In the genomic region with DNA sequence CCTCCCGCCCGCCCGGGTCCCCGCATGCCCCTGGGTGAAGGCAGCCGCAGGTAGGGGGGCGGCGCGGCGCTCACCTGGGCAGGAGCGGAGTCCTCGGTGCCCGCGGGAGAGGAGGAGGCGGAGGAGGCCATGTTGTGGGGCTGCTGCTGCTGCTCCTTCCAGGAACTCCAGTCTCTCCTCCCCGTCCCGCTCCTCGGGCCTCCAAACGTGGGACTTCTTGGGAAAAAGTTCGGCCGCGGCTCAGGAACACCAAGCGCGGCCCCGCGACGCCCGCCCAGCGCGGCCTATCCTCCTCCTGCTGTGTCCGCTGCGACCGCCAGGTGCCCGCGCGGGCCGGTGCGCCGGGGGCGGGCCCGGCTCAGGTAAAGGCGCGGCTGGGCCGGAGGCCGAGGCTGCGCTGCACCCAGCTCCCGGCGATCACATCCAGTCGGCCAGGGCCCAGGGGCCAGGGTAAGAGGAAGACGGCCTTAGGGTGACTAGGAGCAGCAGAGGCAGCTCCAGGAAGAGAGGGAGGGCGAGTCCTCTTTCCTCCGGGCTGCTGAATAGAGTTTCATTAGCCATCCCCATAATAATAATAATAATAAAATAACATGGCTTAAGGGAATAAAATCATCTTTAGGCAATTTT, we compare ENCODE assay signal across 8 cellular contexts. TPM values are rescaled to one million over a fixed set of nuclear protein-coding genes. Genes with fewer than 3 reads are reported as not detected.
DNase-seq lines count a peak whose midpoint lies in the region; ATAC-seq and TF ChIP-seq lines count a peak whose summit lies in the region.

No MANE protein-coding gene starts in this region.

- no peaks in the 10 kb centered on the region for H3K79me1 ChIP-seq in IMR-90 (ENCODE audit: low read depth in 1 of 2, low read length in 2 of 2)

- H3K27ac Mint-ChIP-seq in endothelial cell (ENCODE audit: unreplicated experiment) = no peak overlapping the region
- H3K27ac Mint-ChIP-seq in naive thymus-derived CD4-positive, alpha-beta T cell = peak overlapping the region in 7 of 9 donors; percentile 33 to 98 (median 58)

- H2AFZ ChIP-seq in IMR-90 (replicated peaks; ENCODE audit: low read length, poor library complexity) = peak overlapping the region; percentile 74

- ATAC-seq in GM21390 (IDR thresholded peaks at IDR 0.05; ENCODE audit: unreplicated experiment) = peak; percentile 56
- ATAC-seq in IMR-90 (ENCODE audit: low read depth) = peak; percentile 70
- ATAC-seq in naive thymus-derived CD4-positive, alpha-beta T cell = peak; percentile 80
- peak; percentile 97 for ATAC-seq in upper lobe of right lung

- no peak overlapping the region for H2BK120ac ChIP-seq in IMR-90 (ENCODE audit: low read depth, low read length)

- no peak overlapping the region for H3K56ac ChIP-seq in IMR-90 (ENCODE audit: extremely low read depth, insufficient read depth, low read length)

- H3K4me1 ChIP-seq in IMR-90 (ENCODE audit: control insufficient read depth, insufficient read depth, low read length) (0 out of 2 replicates have a peak, but pooled peaks cover 2% of the 10 kb centered on the region), upper lobe of right lung (peaks cover 3% of the 10 kb centered on the region)
- peaks cover 17 to 35% of the 10 kb centered on the region in 2 donors for H3K4me1 ChIP-seq in naive thymus-derived CD4-positive, alpha-beta T cell (ENCODE audit: control insufficient read depth in 2 of 2, insufficient read depth in 2 of 2, low read length in 2 of 2)

- peaks cover 1% of the 10 kb centered on the region for H3K27me3 Mint-ChIP-seq in endothelial cell (ENCODE audit: unreplicated experiment)
- H3K27me3 Mint-ChIP-seq in naive thymus-derived CD4-positive, alpha-beta T cell = peaks cover 0 to 7% (median 2%) of the 10 kb centered on the region in 5 donors

- H2AK5ac ChIP-seq in IMR-90 (ENCODE audit: low read depth, low read length) = no peak overlapping the region

- peak overlapping the region; percentile 41 for H3K4me2 ChIP-seq in IMR-90 (ENCODE audit: low read depth, low read length)

- no peak for TF ChIP-seq POLR2A in IMR-90 (IDR thresholded peaks at IDR 0.05; ENCODE audit: low read depth, low read length)

- H4K8ac ChIP-seq in IMR-90 (ENCODE audit: low read depth in 2 of 2, low read length in 2 of 2) = no peak overlapping the region

- H3K4ac ChIP-seq in IMR-90 (ENCODE audit: low read depth, low read length) = no peak overlapping the region

- no peak overlapping the region for H3K18ac ChIP-seq in IMR-90 (ENCODE audit: low read depth, low read length)

- H2BK5ac ChIP-seq in IMR-90 (ENCODE audit: low read depth, low read length, poor library complexity, severe bottlenecking) = no peak overlapping the region

- H3K36me3 Mint-ChIP-seq in endothelial cell (ENCODE audit: low read depth, unreplicated experiment) = no peaks in the 10 kb centered on the region
- peaks cover 0 to 13% (median 0%) of the 10 kb centered on the region in 5 donors for H3K36me3 Mint-ChIP-seq in naive thymus-derived CD4-positive, alpha-beta T cell

- TF ChIP-seq RAD21 in IMR-90 (IDR thresholded peaks at IDR 0.05; ENCODE audit: low read length) = no peak

- H3K36me3 ChIP-seq in IMR-90 (ENCODE audit: control insufficient read depth, insufficient read depth, low read length) (no peaks in the 10 kb centered on the region), upper lobe of right lung (no peaks in the 10 kb centered on the region)
- peaks cover 0 to 6% (median 0%) of the 10 kb centered on the region in 3 experiments for H3K36me3 ChIP-seq in naive thymus-derived CD4-positive, alpha-beta T cell (ENCODE audit: control insufficient read depth in 2 of 3, insufficient read depth in 3 of 3, low read length in 3 of 3)

- no peak overlapping the region for H3K14ac ChIP-seq in IMR-90 (replicated peaks; ENCODE audit: low read depth, low read length)

- DNase-seq in DMS53 (lab: John Stamatoyannopoulos, UW) (peak; percentile 86), IMR-90 (no peak), endothelial cell (ENCODE audit: low spot score) (peak; percentile 64), upper lobe of right lung (peak; percentile 88), GDM1 (lab: John Stamatoyannopoulos, UW) (no peak)
- peak; percentile 36 to 43 for DNase-seq in activated CD4-positive, alpha-beta T cell treated with anti-CD3 and anti-CD28 coated beads, Interleukin-2, amount 50 U/mL, for 48 hours
- peak; percentile 29 to 66 (median 55) for DNase-seq in naive thymus-derived CD4-positive, alpha-beta T cell

- no TSS peak for BruUV-seq in IMR-90 (replicated peaks; lab: Mats Ljungman, UMichigan)

- no peak overlapping the region for H3K23ac ChIP-seq in IMR-90 (ENCODE audit: low read depth, low read length)

- H3K4me3 ChIP-seq in IMR-90 (ENCODE audit: insufficient read depth, low read depth, low read length) = peak overlapping the region; percentile 9; the same call in 1 of the 2 replicates
- H3K4me3 ChIP-seq in naive thymus-derived CD4-positive, alpha-beta T cell (ENCODE audit: low read length) = peak overlapping the region; percentile 63
- H3K4me3 ChIP-seq in upper lobe of right lung = peak overlapping the region; percentile 67

- TF ChIP-seq CTCF in IMR-90 (conservative IDR thresholded peaks at IDR 0.05; ENCODE audit: low read depth, low read length) = 0 out of 2 replicates have a peak, but pooled peaks have one; percentile 5
- TF ChIP-seq CTCF in endothelial cell (IDR thresholded peaks at IDR 0.05; ENCODE audit: unreplicated experiment) = no peak
- peak; percentile 49 for TF ChIP-seq CTCF in upper lobe of right lung (IDR thresholded peaks at IDR 0.05)

- dilution Hi-C loops in IMR-90 (cut with HindIII; ENCODE audit: low sequenced_read_pairs, unreplicated experiment) = no loop called here

- H4K91ac ChIP-seq in IMR-90 (ENCODE audit: insufficient read depth, low read depth, low read length) = no peak overlapping the region

- H3K4me3 Mint-ChIP-seq in endothelial cell (ENCODE audit: unreplicated experiment) = peak overlapping the region; percentile 60
- peak overlapping the region; percentile 59 to 96 (median 80) for H3K4me3 Mint-ChIP-seq in naive thymus-derived CD4-positive, alpha-beta T cell

- H3K27me3 ChIP-seq in IMR-90 (ENCODE audit: control insufficient read depth, insufficient read depth, low read length) = peaks cover 53% of the 10 kb centered on the region
- H3K27me3 ChIP-seq in naive thymus-derived CD4-positive, alpha-beta T cell (ENCODE audit: control insufficient read depth in 2 of 2, insufficient read depth in 2 of 2, low read length in 2 of 2) = no peaks in the 10 kb centered on the region
- peaks cover 21% of the 10 kb centered on the region for H3K27me3 ChIP-seq in upper lobe of right lung

- H3K27ac ChIP-seq in IMR-90 (ENCODE audit: insufficient read depth, low read length) = no peak overlapping the region
- H3K27ac ChIP-seq in naive thymus-derived CD4-positive, alpha-beta T cell (ENCODE audit: low read depth, low read length) = peak overlapping the region; percentile 89
- peak overlapping the region; percentile 83 for H3K27ac ChIP-seq in upper lobe of right lung

- no peak overlapping the region for H2BK15ac ChIP-seq in IMR-90 (ENCODE audit: low read depth, low read length)

- CTCF ChIA-PET in IMR-90 (lab: Yijun Ruan, JAX) = no interaction called here
- CTCF ChIA-PET in naive thymus-derived CD4-positive, alpha-beta T cell (lab: Charles Lee) = interaction anchor here (0.6 kb wide), 1 partner anchor 152 kb away, joined by 3 read pairs; no protein-coding TSS in a partner anchor

- H2BK20ac ChIP-seq in IMR-90 (ENCODE audit: low read depth, low read length) = no peak overlapping the region

- no peak overlapping the region for H4K5ac ChIP-seq in IMR-90 (ENCODE audit: low read depth, low read length)

- intact Hi-C loops in IMR-90 (cut with micrococcal nuclease) = no loop called here
- intact Hi-C loops in naive thymus-derived CD4-positive, alpha-beta T cell (cut with micrococcal nuclease) = loop anchor here (2.0 to 5.0 kb wide), 7 partner anchors 25 to 827 kb away; partner anchors contain the start of genes CCDC6 (in 2 of the 2) and CDK1 (in 1 of the 2)
- intact Hi-C loops in upper lobe of right lung (cut with DNase I) = no loop called here

- no peak overlapping the region for H3K9ac ChIP-seq in IMR-90 (ENCODE audit: low read depth, low read length)

- WGBS in IMR-90 (ENCODE audit: extremely low coverage in 2 of 2, insufficient read length in 1 of 2), 2 experiments = 0% methylated on average over 7 of the region's 51 CpGs; no CpG with 5 or more reads in 1 of the 2 experiments

- peaks cover 8% of the 10 kb centered on the region for H3K4me1 Mint-ChIP-seq in endothelial cell (ENCODE audit: unreplicated experiment)
- peaks cover 15 to 39% (median 31%) of the 10 kb centered on the region in 7 donors for H3K4me1 Mint-ChIP-seq in naive thymus-derived CD4-positive, alpha-beta T cell

- no peaks in the 10 kb centered on the region for H4K20me1 ChIP-seq in IMR-90 (ENCODE audit: insufficient read depth, low read length)

- H3K9me3 ChIP-seq in IMR-90 (ENCODE audit: control insufficient read depth, insufficient read depth, low read length) (no peaks in the 10 kb centered on the region), upper lobe of right lung (no peaks in the 10 kb centered on the region)
- H3K9me3 ChIP-seq in naive thymus-derived CD4-positive, alpha-beta T cell (ENCODE audit: control insufficient read depth in 2 of 3, low read length in 3 of 3) = no peaks in the 10 kb centered on the region

- POLR2A ChIA-PET in IMR-90 (lab: Charles Lee; ENCODE audit: unreplicated experiment) = no interaction called here
- POLR2A ChIA-PET in naive thymus-derived CD4-positive, alpha-beta T cell (lab: Charles Lee) = interaction anchor here (0.6 to 1.8 kb wide), 5 partner anchors 12 to 83 kb away, joined by 3 to 5 read pairs (median 3); no protein-coding TSS in a partner anchor

- no peak overlapping the region for H2AK9ac ChIP-seq in IMR-90 (replicated peaks; ENCODE audit: low read depth, low read length, poor library complexity)

- no peaks in the 10 kb centered on the region for H3K9me1 ChIP-seq in IMR-90 (ENCODE audit: insufficient read depth, low read length)

- in situ Hi-C loops in IMR-90 (cut with MboI; ENCODE audit: low sequenced_read_pairs) = no loop called here

- H3K9me3 Mint-ChIP-seq in endothelial cell (ENCODE audit: unreplicated experiment) = no peaks in the 10 kb centered on the region
- H3K9me3 Mint-ChIP-seq in naive thymus-derived CD4-positive, alpha-beta T cell = no peaks in the 10 kb centered on the region

TF ChIP-seq in IMR-90, 13 proteins besides CTCF, POLR2A, EP300 and RAD21 (continues in another document):
- no peak for TF ChIP-seq FOS (IDR thresholded peaks at IDR 0.05; ENCODE audit: low read depth, low read length)
- TF ChIP-seq SMC3 (IDR thresholded peaks at IDR 0.05; ENCODE audit: low read depth, low read length) = no peak
- TF ChIP-seq BHLHE40 (IDR thresholded peaks at IDR 0.05; ENCODE audit: low read depth, low read length) = no peak

RNA-seq across cellular contexts. Expression of gene CDK1, which starts 45.0 kb away (rescaled TPM):
- 28.1 and 37.5 TPM in 2 replicates for total RNA-seq in IMR-90 (2012; rRNA removed)
- 17.1 and 21.9 TPM in 2 replicates for polyA plus RNA-seq in IMR-90 (2012; rRNA removed)
- polyA plus RNA-seq in IMR-90 (2012; cell fraction: cytosol; rRNA removed) = 1.5 and 2.3 TPM in 2 replicates
- polyA plus RNA-seq in IMR-90 (2012; cell fraction: nucleus; rRNA removed; ENCODE audit: low replicate concordance) = 1.8 and 14.0 TPM in 2 replicates
- total RNA-seq in endothelial cell (ENCODE audit: unreplicated experiment) = 14.8 TPM
- 10 to 100 TPM in 1 of 5 experiments, 1 to 10 TPM in 2, under 1 TPM in 2; 0.50 to 90.7 (median 1.1) TPM for total RNA-seq in naive thymus-derived CD4-positive, alpha-beta T cell
- 1 to 10 TPM in 1 of 2 donors, under 1 TPM in 1; 0.15 to 1.5 TPM for polyA plus RNA-seq in naive thymus-derived CD4-positive, alpha-beta T cell
- total RNA-seq in upper lobe of right lung = 3.4 TPM

Comparison
In these comparisons a context has a peak if more than half of its experiments do, and no peak if none do; other contexts are left out.
1. DNase-seq: peak in DMS53 (single experiment), activated CD4-positive, alpha-beta T cell treated with anti-CD3 and anti-CD28 coated beads, Interleukin-2, amount 50 U/mL, for 48 hours (2 of 2), endothelial cell (single experiment), naive thymus-derived CD4-positive, alpha-beta T cell (9 of 9) and upper lobe of right lung (single experiment); none in IMR-90 (single experiment) and GDM1 (single experiment).
2. H3K4me3 ChIP-seq: peak in every context shown above with its lines; median percentile 67 in upper lobe of right lung; 63 in naive thymus-derived CD4-positive, alpha-beta T cell; 9 in IMR-90.
3. intact Hi-C loops: an anchor here in naive thymus-derived CD4-positive, alpha-beta T cell (2.0 to 5.0 kb wide); none called in IMR-90 and upper lobe of right lung.
4. Peak in every context shown above with its lines, with median percentiles within 50 percentile points of each other: ATAC-seq.